ENCODE assay signal across 9 cellular contexts in the genomic region with DNA sequence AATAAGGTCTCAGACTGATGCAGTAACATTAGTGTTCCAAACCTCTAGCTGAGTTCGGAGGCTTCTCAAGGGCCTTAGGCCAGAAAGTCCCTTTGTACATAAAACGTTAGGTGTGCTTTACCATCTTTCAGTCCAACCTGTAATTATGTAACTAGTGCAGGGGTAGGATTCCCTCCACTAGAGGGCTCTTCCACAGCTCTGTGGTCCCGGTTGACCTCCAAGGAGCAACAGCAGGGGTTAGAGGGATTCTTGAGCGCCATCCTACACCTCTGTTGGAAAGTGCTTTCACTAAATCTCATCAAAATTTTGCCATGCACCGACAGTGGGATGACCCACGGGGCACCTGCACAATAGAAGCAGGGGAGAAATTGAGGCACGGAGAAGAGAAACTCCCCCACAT.
A peak's percentile ranks its signal among the peaks of the same experiment; 100 is the strongest.
DNase-seq lines count a peak whose midpoint lies in the region; ATAC-seq and TF ChIP-seq lines count a peak whose summit lies in the region.
"Had no signal": no experiment of that assay in that cellular context is flagged by ENCODE, and none has a peak within 500 bp of the region (broad histone marks: within the 10 kb centered on the region; RNA-seq: fewer than 3 reads in every experiment).

No MANE protein-coding gene starts in this region.

- POLR2A ChIA-PET in A673 (lab: Charles Lee; ENCODE audit: low non-redundant PET), result interaction anchor here (0.6 kb wide), 1 partner anchor 74 kb away, joined by 3 read pairs; no protein-coding TSS in a partner anchor

- H3K27ac Mint-ChIP-seq in natural killer cell, result no peak overlapping the region

- CTCF ChIA-PET in A673 (lab: Charles Lee), result interaction anchor here (0.5 kb wide), 1 partner anchor 257 kb away, joined by 4 read pairs; no protein-coding TSS in a partner anchor

- no peaks in the 10 kb centered on the region for H3K36me3 Mint-ChIP-seq in natural killer cell

- H3K27me3 ChIP-seq in A673 (replicated peaks; ENCODE audit: insufficient read depth, low read depth, low read length, poor library complexity), result no peaks in the 10 kb centered on the region

- no peaks in the 10 kb centered on the region for H3K9me3 ChIP-seq in A673 (ENCODE audit: low read depth, low read length, poor library complexity, severe bottlenecking)

- H3K4me1 ChIP-seq in A673 (ENCODE audit: insufficient read depth, low read length, poor library complexity, severe bottlenecking), result peaks cover 7% of the 10 kb centered on the region

- H3K27me3 Mint-ChIP-seq in natural killer cell (ENCODE audit: low read depth in 2 of 2), result no peaks in the 10 kb centered on the region

- peak; percentile 56 for TF ChIP-seq CTCF in A673 (conservative IDR thresholded peaks at IDR 0.05; ENCODE audit: low read depth, low read length)
- TF ChIP-seq CTCF in natural killer cell (IDR thresholded peaks at IDR 0.05), result no peak

- peaks cover 2 to 3% of the 10 kb centered on the region in 2 donors for H3K9me3 Mint-ChIP-seq in natural killer cell

- H3K4me3 Mint-ChIP-seq in natural killer cell, result no peak overlapping the region

- no peaks in the 10 kb centered on the region for H3K4me1 Mint-ChIP-seq in natural killer cell

- intact Hi-C loops in A673 (cut with micrococcal nuclease; ENCODE audit: unreplicated experiment) (loop anchor here (10.0 kb wide), 1 partner anchor 122 kb away; no protein-coding TSS in a partner anchor), natural killer cell (cut with micrococcal nuclease) (no loop called here)

- ATAC-seq in GM19455 (IDR thresholded peaks at IDR 0.05; ENCODE audit: unreplicated experiment) (peak; percentile 70), GM18517 (IDR thresholded peaks at IDR 0.05; ENCODE audit: unreplicated experiment) (no peak), HG02571 (IDR thresholded peaks at IDR 0.05; ENCODE audit: unreplicated experiment) (no peak), natural killer cell (no peak)

- BruUV-seq in A673 (replicated peaks; lab: Mats Ljungman, UMichigan), result no TSS peak

- H3K4me3 ChIP-seq in A673 (ENCODE audit: low read depth, low read length, poor library complexity, severe bottlenecking), result no peak overlapping the region

- DNase-seq in A673 (ENCODE audit: low spot score) (peak; percentile 33), HuH-7 (ENCODE audit: low spot score) (peak; percentile 52), cerebellar cortex (ENCODE audit: low spot score) (peak; percentile 20), NCI-H2196 (lab: John Stamatoyannopoulos, UW; ENCODE audit: unreplicated experiment) (no peak), natural killer cell (no peak)
- DNase-seq: DMS79 treated with DMSO at 0.1 percent for 48 hours had no signal

- no peak overlapping the region for H3K27ac ChIP-seq in A673 (ENCODE audit: low read depth, low read length, poor library complexity, severe bottlenecking)

- H3K36me3 ChIP-seq in A673 (ENCODE audit: insufficient read depth, low read length, poor library complexity, severe bottlenecking), result no peaks in the 10 kb centered on the region

Comparison
In these comparisons a context has a peak if more than half of its experiments do, and no peak if none do; other contexts are left out.
1. DNase-seq: peak in A673 (single experiment), HuH-7 (single experiment) and cerebellar cortex (single experiment); none in NCI-H2196 (single experiment) and natural killer cell (single experiment).